21 cellular contexts compared by ENCODE assay signal in genomic region chr13:58597552-58597951, GRCh38.
DNase-seq lines count a peak whose midpoint lies in the region; FAIRE-seq and TF ChIP-seq lines count a peak whose summit lies in the region.
"Had no signal": no experiment of that assay in that cellular context is flagged by ENCODE, and none has a peak within 500 bp of the region (broad histone marks: within the 10 kb centered on the region; RNA-seq: fewer than 3 reads in every experiment).

No MANE protein-coding gene starts in this region.

- no peak overlapping the region for H3K27ac ChIP-seq in mesendoderm (ENCODE audit: low read depth, low read length)
- H3K27ac ChIP-seq: BLaER1 treated with 17β-estradiol and CSF1 and Interleukin-3, amounts not matched to agents 10 nM and 100 nM; C4-2B had no signal

- no peak overlapping the region for H3K9ac ChIP-seq in mesendoderm (ENCODE audit: low read length)
- H3K9ac ChIP-seq: BLaER1 treated with 17β-estradiol and CSF1 and Interleukin-3, amounts not matched to agents 10 nM and 100 nM had no signal

- H2BK15ac ChIP-seq in mesendoderm (replicated peaks; ENCODE audit: low read depth), result no peak overlapping the region

- FAIRE-seq in H54 (lab: Jason Lieb, UNC), result no peak
- FAIRE-seq: A204.1, D721Med, G401.6, GM12891, GM19239 had no signal

- no peak overlapping the region for H4K8ac ChIP-seq in mesendoderm (ENCODE audit: low read depth, low read length)

- no peak overlapping the region for H4K5ac ChIP-seq in mesendoderm (ENCODE audit: low read length)

- TF ChIP-seq POLR2A in H54 (IDR thresholded peaks at IDR 0.05; ENCODE audit: low read depth, low read length), result no peak

- H2BK120ac ChIP-seq in mesendoderm (ENCODE audit: low read depth, low read length), result no peak overlapping the region

- peak; percentile 9 for DNase-seq in NCI-H2171 treated with DMSO at 0.1 percent for 48 hours (lab: John Stamatoyannopoulos, UW)
- DNase-seq in NCI-H2171 (lab: John Stamatoyannopoulos, UW), result no peak
- DNase-seq in NCI-H69 (lab: John Stamatoyannopoulos, UW), result peak; percentile 37
- peak; percentile 8 for DNase-seq in mesendoderm
- DNase-seq in H54 (ENCODE audit: insufficient read length, low spot score), result no peak
- no peak for DNase-seq in middle frontal gyrus (ENCODE audit: extremely low spot score, low spot score)
- DNase-seq: 8988T; ACHN; AML-193; Calu3; CD4-positive, alpha-beta T cell; CD8-positive, alpha-beta T cell; DMS79 treated with DMSO at 0.1 percent for 48 hours; GF-D8 had no signal

- no peak overlapping the region for H2BK5ac ChIP-seq in mesendoderm (ENCODE audit: low read length)

- no peak overlapping the region for H3K56ac ChIP-seq in mesendoderm (ENCODE audit: low read length)

- H3K18ac ChIP-seq in mesendoderm (ENCODE audit: low read length), result no peak overlapping the region

- no peaks in the 10 kb centered on the region for H3K79me1 ChIP-seq in mesendoderm (ENCODE audit: low read length)

- no CpG with 5 or more reads among the region's 2 CpGs for WGBS in mesendoderm (ENCODE audit: extremely low coverage, insufficient coverage, low lambda C conversion rate)

- no peak overlapping the region for H2AK5ac ChIP-seq in mesendoderm (ENCODE audit: low read length)

- no peaks in the 10 kb centered on the region for H3K79me2 ChIP-seq in mesendoderm (ENCODE audit: control insufficient read depth, insufficient read depth, low read length)

- no peaks in the 10 kb centered on the region for H3K4me1 ChIP-seq in mesendoderm (ENCODE audit: control insufficient read depth, low read depth, low read length)
- H3K4me1 ChIP-seq: BLaER1 treated with 17β-estradiol and CSF1 and Interleukin-3, amounts not matched to agents 10 nM and 100 nM had no signal

- H3K4me2 ChIP-seq in mesendoderm (ENCODE audit: low read length), result no peak overlapping the region
- H3K4me2 ChIP-seq: BLaER1 treated with 17β-estradiol and CSF1 and Interleukin-3, amounts not matched to agents 10 nM and 100 nM had no signal

- H3K23ac ChIP-seq in mesendoderm (ENCODE audit: low read length), result no peak overlapping the region

- no peaks in the 10 kb centered on the region for H3K27me3 ChIP-seq in mesendoderm (ENCODE audit: insufficient read depth, low read length, poor library complexity)
- H3K27me3 ChIP-seq: BLaER1 treated with 17β-estradiol and CSF1 and Interleukin-3, amounts not matched to agents 10 nM and 100 nM had no signal

- peak overlapping the region; percentile 36 for H3K4ac ChIP-seq in mesendoderm (ENCODE audit: low read depth, low read length)

- no peaks in the 10 kb centered on the region for H3K36me3 ChIP-seq in mesendoderm (ENCODE audit: control insufficient read depth, insufficient read depth, low read length)
- H3K36me3 ChIP-seq: BLaER1 treated with 17β-estradiol and CSF1 and Interleukin-3, amounts not matched to agents 10 nM and 100 nM had no signal

- no peak overlapping the region for H3K4me3 ChIP-seq in mesendoderm (ENCODE audit: low read length)
- H3K4me3 ChIP-seq: BLaER1 treated with 17β-estradiol and CSF1 and Interleukin-3, amounts not matched to agents 10 nM and 100 nM had no signal

Comparison
In these comparisons a context has a peak if more than half of its experiments do, and no peak if none do; other contexts are left out.
1. DNase-seq: peak in NCI-H2171 treated with DMSO at 0.1 percent for 48 hours (single experiment), NCI-H69 (single experiment) and mesendoderm (single experiment); none in NCI-H2171 (single experiment), H54 (single experiment) and middle frontal gyrus (single experiment).